In the genomic region with DNA sequence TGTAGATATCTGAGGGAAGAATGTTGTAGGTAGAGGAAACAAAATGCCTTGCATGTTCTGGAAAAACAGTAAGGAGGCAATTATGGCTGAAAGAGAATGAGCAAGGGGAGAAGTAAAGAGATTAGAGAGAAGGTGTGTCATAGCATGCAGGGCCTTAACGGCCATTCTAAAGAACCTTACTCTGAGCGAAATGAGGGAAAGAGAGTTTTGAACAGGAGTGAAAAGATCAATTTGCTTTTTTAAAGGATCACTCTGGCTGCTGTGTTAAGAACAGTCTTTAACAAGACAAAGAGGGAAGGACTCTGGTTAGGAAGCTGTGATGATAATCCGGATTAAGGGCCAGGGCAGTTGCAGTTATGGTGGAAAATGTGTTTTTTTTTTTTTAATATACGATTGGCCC, we compare ENCODE assay signal across 1 cellular context.
TF ChIP-seq lines count a peak whose summit lies in the region.

No MANE protein-coding gene starts in this region.

TF ChIP-seq in WTC11, 78 proteins besides CTCF, POLR2A, EP300 and RAD21 (continued from another document):
- TF ChIP-seq, protein P1, sequence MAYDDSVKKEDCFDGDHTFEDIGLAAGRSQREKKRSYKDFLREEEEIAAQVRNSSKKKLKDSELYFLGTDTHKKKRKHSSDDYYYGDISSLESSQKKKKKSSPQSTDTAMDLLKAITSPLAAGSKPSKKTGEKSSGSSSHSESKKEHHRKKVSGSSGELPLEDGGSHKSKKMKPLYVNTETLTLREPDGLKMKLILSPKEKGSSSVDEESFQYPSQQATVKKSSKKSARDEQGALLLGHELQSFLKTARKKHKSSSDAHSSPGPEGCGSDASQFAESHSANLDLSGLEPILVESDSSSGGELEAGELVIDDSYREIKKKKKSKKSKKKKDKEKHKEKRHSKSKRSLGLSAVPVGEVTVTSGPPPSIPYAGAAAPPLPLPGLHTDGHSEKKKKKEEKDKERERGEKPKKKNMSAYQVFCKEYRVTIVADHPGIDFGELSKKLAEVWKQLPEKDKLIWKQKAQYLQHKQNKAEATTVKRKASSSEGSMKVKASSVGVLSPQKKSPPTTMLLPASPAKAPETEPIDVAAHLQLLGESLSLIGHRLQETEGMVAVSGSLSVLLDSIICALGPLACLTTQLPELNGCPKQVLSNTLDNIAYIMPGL (CRISPR knock-in tag; IDR thresholded peaks at IDR 0.05), result no peak
